28 cellular contexts compared by ENCODE assay signal in genomic region chr7:96199421-96199820, GRCh38.
DNase-seq lines count a peak whose midpoint lies in the region; ATAC-seq and TF ChIP-seq lines count a peak whose summit lies in the region.
"Had no signal": no experiment of that assay in that cellular context is flagged by ENCODE, and none has a peak within 500 bp of the region (broad histone marks: within the 10 kb centered on the region; RNA-seq: fewer than 3 reads in every experiment).

No MANE protein-coding gene starts in this region.

- H3K9me2 ChIP-seq in PC-3 (replicated peaks; ENCODE audit: low read length) = no peaks in the 10 kb centered on the region
- H3K9me2 ChIP-seq: SK-N-SH had no signal

- no peak for DNase-seq in Caco-2
- peak; percentile 7 for DNase-seq in PC-3
- peak; percentile 19 for DNase-seq in dedifferentiated amniotic fluid mesenchymal stem cell (ENCODE audit: extremely low spot score)
- DNase-seq in psoas muscle = no peak
- DNase-seq in T-helper 17 cell = no peak
- no peak for DNase-seq in WTC11 (ENCODE audit: low spot score)
- DNase-seq in NCI-H2029 treated with DMSO at 0.1 percent for 48 hours (lab: John Stamatoyannopoulos, UW) = no peak
- no peak for DNase-seq in DMS79 (lab: John Stamatoyannopoulos, UW)
- DNase-seq: activated CD4-positive, alpha-beta T cell treated with anti-CD3 and anti-CD28 coated beads for 1 hour; activated effector memory CD4-positive, alpha-beta T cell treated with Interleukin-2 at 50 U/mL for 16 hours; activated naive CD8-positive, alpha-beta T cell treated with anti-CD3 and anti-CD28 coated beads, Interleukin-2, amount 10 ng/mL, durations not matched to agents 7 days and 5 days; activated T-cell treated with anti-CD3 and anti-CD28 coated beads for 4 hours; cortex of kidney; DMS53; midbrain; natural killer cell; NCI-H1417 treated with DMSO at 0.1 percent for 48 hours; NCI-H2081 treated with DMSO at 0.1 percent for 48 hours; NCI-H345; SK-N-SH had no signal

- H3K4me1 Mint-ChIP-seq in Caco-2 (ENCODE audit: low read depth, unreplicated experiment) = peaks cover 23% of the 10 kb centered on the region
- H3K4me1 Mint-ChIP-seq in T-helper 17 cell = no peaks in the 10 kb centered on the region
- H3K4me1 Mint-ChIP-seq in WTC11 = peaks cover 18% of the 10 kb centered on the region
- H3K4me1 Mint-ChIP-seq: activated naive CD8-positive, alpha-beta T cell treated with anti-CD3 and anti-CD28 coated beads, Interleukin-2, amount 10 ng/mL, durations not matched to agents 7 days and 5 days had no signal

- no peak overlapping the region for H3K4me3 ChIP-seq in Caco-2 (ENCODE audit: low read depth, low read length)
- H3K4me3 ChIP-seq in PC-3 (ENCODE audit: low read length) = no peak overlapping the region
- H3K4me3 ChIP-seq in psoas muscle = no peak overlapping the region
- H3K4me3 ChIP-seq: BLaER1, breast epithelium, skin epidermis, thoracic aorta had no signal

- no peaks in the 10 kb centered on the region for H3K9me3 ChIP-seq in Caco-2
- H3K9me3 ChIP-seq in PC-3 (ENCODE audit: low read length) = no peaks in the 10 kb centered on the region
- no peaks in the 10 kb centered on the region for H3K9me3 ChIP-seq in psoas muscle
- H3K9me3 ChIP-seq in T-helper 17 cell (ENCODE audit: control insufficient read depth, low read length, poor library complexity, severe bottlenecking) = no peaks in the 10 kb centered on the region
- H3K9me3 ChIP-seq: BLaER1, breast epithelium, SK-N-SH, thoracic aorta had no signal

- H3K27ac ChIP-seq in PC-3 (ENCODE audit: low read length) = no peak overlapping the region
- no peak overlapping the region for H3K27ac ChIP-seq in psoas muscle
- H3K27ac ChIP-seq: BLaER1, breast epithelium, KMS-11, skin epidermis had no signal

- H3K36me3 ChIP-seq in Caco-2 (ENCODE audit: control insufficient read depth, insufficient read depth, low read length) (peaks cover 1% of the 10 kb centered on the region; the same call in 1 of the 2 replicates), PC-3 (ENCODE audit: low read depth, low read length) (no peaks in the 10 kb centered on the region), psoas muscle (ENCODE audit: insufficient read depth in 1 of 2, low read depth in 1 of 2) (no peaks in the 10 kb centered on the region)
- H3K36me3 ChIP-seq: breast epithelium, thoracic aorta had no signal

- ATAC-seq in PC-3 = peak; percentile 71
- ATAC-seq in psoas muscle = peak; percentile 56 to 93 (median 80)
- no peak for ATAC-seq in T-helper 17 cell
- ATAC-seq in WTC11 = no peak
- ATAC-seq: esophagus mucosa, natural killer cell had no signal

- H3K4me3 Mint-ChIP-seq in Caco-2 (ENCODE audit: unreplicated experiment) (no peak overlapping the region), T-helper 17 cell (no peak overlapping the region), WTC11 (no peak overlapping the region)
- H3K4me3 Mint-ChIP-seq: activated naive CD8-positive, alpha-beta T cell treated with anti-CD3 and anti-CD28 coated beads, Interleukin-2, amount 10 ng/mL, durations not matched to agents 7 days and 5 days; natural killer cell; stimulated activated naive CD8-positive, alpha-beta T cell treated with anti-CD3 and anti-CD28 coated beads, Interleukin-15, Interleukin-2, amounts not matched to agents 100 ng/mL and 50 ng/mL, for 24 hours; T-helper 1 cell treated with Interleukin-12 subunit alpha and Interleukin-12 subunit beta and Interleukin-4 antibody, amounts not matched to agents 30 μg/mL and 1 μg/mL, for 36 hours had no signal

- TF ChIP-seq CTCF in Caco-2 (IDR thresholded peaks at IDR 0.05; ENCODE audit: insufficient read depth in 1 of 2, low read depth in 1 of 2, low read length in 1 of 2, severe bottlenecking in 1 of 2, unreplicated experiment in 1 of 2) (no peak), PC-3 (conservative IDR thresholded peaks at IDR 0.05; ENCODE audit: low read depth, low read length) (no peak), psoas muscle (IDR thresholded peaks at IDR 0.05) (no peak), WTC11 (IDR thresholded peaks at IDR 0.05) (no peak)

- H3K27me3 Mint-ChIP-seq in Caco-2 (ENCODE audit: insufficient read depth, unreplicated experiment) (no peaks in the 10 kb centered on the region), T-helper 17 cell (no peaks in the 10 kb centered on the region), WTC11 (ENCODE audit: low read depth) (peaks cover 12% of the 10 kb centered on the region)
- H3K27me3 Mint-ChIP-seq: activated naive CD8-positive, alpha-beta T cell treated with anti-CD3 and anti-CD28 coated beads, Interleukin-2, amount 10 ng/mL, durations not matched to agents 7 days and 5 days; stimulated activated naive CD8-positive, alpha-beta T cell treated with anti-CD3 and anti-CD28 coated beads, Interleukin-15, Interleukin-2, amounts not matched to agents 100 ng/mL and 50 ng/mL, for 24 hours had no signal

- no peaks in the 10 kb centered on the region for H4K20me1 ChIP-seq in PC-3 (ENCODE audit: low read length)
- H4K20me1 ChIP-seq: BLaER1 had no signal

- CTCF ChIA-PET in Caco-2 (lab: Charles Lee) (no interaction called here), PC-3 (lab: Charles Lee) (no interaction called here), WTC11 (lab: Charles Lee) (no interaction called here)

- no peaks in the 10 kb centered on the region for H3K79me2 ChIP-seq in PC-3 (ENCODE audit: low read length)

- no TSS peak for BruUV-seq in Caco-2 (replicated peaks; lab: Mats Ljungman, UMichigan)
- BruUV-seq in PC-3 (replicated peaks; lab: Mats Ljungman, UMichigan) = no TSS peak

- POLR2A ChIA-PET in Caco-2 (lab: Charles Lee) = no interaction called here
- POLR2A ChIA-PET in PC-3 (lab: Charles Lee; ENCODE audit: unreplicated experiment) = no interaction called here
- POLR2A ChIA-PET in WTC11 (lab: Charles Lee) = no interaction called here

- WGBS in psoas muscle, 3 donors = 94 to 96% (median 95%) methylated on average over 1 of the region's 1 CpG

- no peak overlapping the region for H3K4me2 ChIP-seq in PC-3 (ENCODE audit: low read length)
- H3K4me2 ChIP-seq: BLaER1, KMS-11, SK-N-SH had no signal

- H3K36me3 Mint-ChIP-seq in Caco-2 (ENCODE audit: insufficient read depth, unreplicated experiment) = peaks cover 12% of the 10 kb centered on the region
- peaks cover 3% of the 10 kb centered on the region for H3K36me3 Mint-ChIP-seq in T-helper 17 cell (ENCODE audit: low read depth)
- H3K36me3 Mint-ChIP-seq in WTC11 = no peaks in the 10 kb centered on the region
- H3K36me3 Mint-ChIP-seq: activated naive CD8-positive, alpha-beta T cell treated with anti-CD3 and anti-CD28 coated beads, Interleukin-2, amount 10 ng/mL, durations not matched to agents 7 days and 5 days; natural killer cell had no signal

- no peaks in the 10 kb centered on the region for H3K9me3 Mint-ChIP-seq in Caco-2 (ENCODE audit: unreplicated experiment)
- no peaks in the 10 kb centered on the region for H3K9me3 Mint-ChIP-seq in WTC11
- H3K9me3 Mint-ChIP-seq: activated naive CD8-positive, alpha-beta T cell treated with anti-CD3 and anti-CD28 coated beads, Interleukin-2, amount 10 ng/mL, durations not matched to agents 7 days and 5 days; natural killer cell; stimulated activated naive CD8-positive, alpha-beta T cell treated with anti-CD3 and anti-CD28 coated beads, Interleukin-15, Interleukin-2, amounts not matched to agents 100 ng/mL and 50 ng/mL, for 24 hours had no signal

- H3K27ac Mint-ChIP-seq in Caco-2 (ENCODE audit: unreplicated experiment) = peak overlapping the region; percentile 36
- H3K27ac Mint-ChIP-seq in T-helper 17 cell = no peak overlapping the region
- no peak overlapping the region for H3K27ac Mint-ChIP-seq in WTC11
- H3K27ac Mint-ChIP-seq: activated naive CD8-positive, alpha-beta T cell treated with anti-CD3 and anti-CD28 coated beads, Interleukin-2, amount 10 ng/mL, durations not matched to agents 7 days and 5 days; natural killer cell; stimulated activated naive CD8-positive, alpha-beta T cell treated with anti-CD3 and anti-CD28 coated beads, Interleukin-15, Interleukin-2, amounts not matched to agents 100 ng/mL and 50 ng/mL, for 24 hours; T-helper 1 cell treated with Interleukin-12 subunit alpha and Interleukin-12 subunit beta and Interleukin-4 antibody, amounts not matched to agents 30 μg/mL and 1 μg/mL, for 36 hours had no signal

- intact Hi-C loops in Caco-2 (cut with micrococcal nuclease; ENCODE audit: unreplicated experiment) (loop anchor here (5.0 kb wide), 1 partner anchor 282 kb away; no protein-coding TSS in a partner anchor), PC-3 (cut with micrococcal nuclease) (no loop called here), psoas muscle (cut with DNase I) (no loop called here)

- H3K4me1 ChIP-seq in Caco-2 (peaks cover 8% of the 10 kb centered on the region; the same call in 1 of the 2 replicates), PC-3 (ENCODE audit: insufficient read depth, low read length) (peaks cover 8% of the 10 kb centered on the region), psoas muscle (peaks cover 10% of the 10 kb centered on the region)
- H3K4me1 ChIP-seq: BLaER1, breast epithelium had no signal

- H3K27me3 ChIP-seq in Caco-2 (replicated peaks; ENCODE audit: control insufficient read depth, insufficient read depth, low read length) (no peaks in the 10 kb centered on the region), PC-3 (ENCODE audit: low read length) (no peaks in the 10 kb centered on the region), psoas muscle (ENCODE audit: insufficient read depth in 3 of 3, low read length in 2 of 3) (no peaks in the 10 kb centered on the region)
- H3K27me3 ChIP-seq: BLaER1, breast epithelium had no signal

- no peak overlapping the region for H2AFZ ChIP-seq in PC-3 (ENCODE audit: low read length)

- no peak overlapping the region for H3K9ac ChIP-seq in PC-3 (ENCODE audit: low read length)
- H3K9ac ChIP-seq: BLaER1, KMS-11, SK-N-SH had no signal

- no peaks in the 10 kb centered on the region for H3F3A ChIP-seq in PC-3 (ENCODE audit: low read length, unreplicated experiment)

TF ChIP-seq in WTC11, 78 proteins besides CTCF, POLR2A, EP300 and RAD21:
- TF ChIP-seq USF2 (CRISPR knock-in tag; IDR thresholded peaks at IDR 0.05) (no peak), CDX4 (CRISPR knock-in tag; IDR thresholded peaks at IDR 0.05; ENCODE audit: borderline replicate concordance) (no peak), IRF2 (CRISPR knock-in tag; IDR thresholded peaks at IDR 0.05; ENCODE audit: borderline replicate concordance, low read depth) (no peak)

Comparison
In these comparisons a context has a peak if more than half of its experiments do, and no peak if none do; other contexts are left out.
1. DNase-seq: peak in PC-3 (single experiment) and dedifferentiated amniotic fluid mesenchymal stem cell (single experiment); none in Caco-2 (0 of 2), psoas muscle (0 of 2), T-helper 17 cell (0 of 3), WTC11 (single experiment), NCI-H2029 treated with DMSO at 0.1 percent for 48 hours (single experiment) and DMS79 (single experiment).
2. ATAC-seq: peak in PC-3 (single experiment) and psoas muscle (4 of 4); none in T-helper 17 cell (single experiment) and WTC11 (single experiment).